1 cellular context compared by ENCODE assay signal in the genomic region with DNA sequence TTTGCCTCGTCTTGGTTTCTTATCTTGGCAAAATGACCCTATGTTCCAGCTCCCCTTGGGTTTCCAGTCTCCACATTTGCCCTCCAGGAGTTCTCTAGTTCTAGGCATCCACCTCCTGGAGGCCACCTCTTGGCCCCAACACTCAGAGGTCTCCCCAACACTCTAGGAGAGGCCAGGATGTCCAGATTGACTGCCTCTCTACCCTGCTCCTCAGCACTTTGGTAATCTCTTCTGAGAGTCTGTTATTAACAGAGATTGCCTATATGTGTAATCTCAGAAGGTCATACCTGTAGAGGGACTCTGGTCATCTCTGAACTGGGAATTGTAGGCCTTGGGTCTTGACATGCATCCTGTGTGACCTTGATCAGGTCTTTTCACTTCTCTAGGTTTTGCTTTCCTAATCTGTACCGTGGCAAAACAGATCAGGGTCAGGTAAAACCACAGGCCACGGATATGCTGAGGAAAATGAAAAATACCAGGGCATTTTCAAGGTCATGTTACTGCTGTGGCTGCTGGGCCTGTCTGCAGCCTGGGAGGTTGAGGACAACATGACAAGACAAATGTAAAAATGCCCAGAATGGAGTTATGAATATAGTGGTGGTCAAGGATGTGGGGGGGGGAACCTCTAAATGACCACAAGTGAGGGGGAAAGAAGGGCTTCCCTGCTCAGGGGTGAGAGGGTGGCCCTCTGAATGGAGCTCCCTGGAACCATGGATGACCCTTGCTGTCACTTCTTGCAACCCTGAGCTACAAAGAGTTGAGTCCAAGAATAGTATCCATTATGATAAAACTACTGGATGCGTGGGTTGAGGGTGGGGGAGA.
TF ChIP-seq lines count a peak whose summit lies in the region.

No MANE protein-coding gene starts in this region.

TF ChIP-seq in GM23338, 12 proteins besides CTCF, POLR2A, EP300 and RAD21 (continued from another document):
- TF ChIP-seq, protein P1, sequence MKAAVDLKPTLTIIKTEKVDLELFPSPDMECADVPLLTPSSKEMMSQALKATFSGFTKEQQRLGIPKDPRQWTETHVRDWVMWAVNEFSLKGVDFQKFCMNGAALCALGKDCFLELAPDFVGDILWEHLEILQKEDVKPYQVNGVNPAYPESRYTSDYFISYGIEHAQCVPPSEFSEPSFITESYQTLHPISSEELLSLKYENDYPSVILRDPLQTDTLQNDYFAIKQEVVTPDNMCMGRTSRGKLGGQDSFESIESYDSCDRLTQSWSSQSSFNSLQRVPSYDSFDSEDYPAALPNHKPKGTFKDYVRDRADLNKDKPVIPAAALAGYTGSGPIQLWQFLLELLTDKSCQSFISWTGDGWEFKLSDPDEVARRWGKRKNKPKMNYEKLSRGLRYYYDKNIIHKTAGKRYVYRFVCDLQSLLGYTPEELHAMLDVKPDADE (IDR thresholded peaks at IDR 0.05): no peak
- TF ChIP-seq, protein P2, sequence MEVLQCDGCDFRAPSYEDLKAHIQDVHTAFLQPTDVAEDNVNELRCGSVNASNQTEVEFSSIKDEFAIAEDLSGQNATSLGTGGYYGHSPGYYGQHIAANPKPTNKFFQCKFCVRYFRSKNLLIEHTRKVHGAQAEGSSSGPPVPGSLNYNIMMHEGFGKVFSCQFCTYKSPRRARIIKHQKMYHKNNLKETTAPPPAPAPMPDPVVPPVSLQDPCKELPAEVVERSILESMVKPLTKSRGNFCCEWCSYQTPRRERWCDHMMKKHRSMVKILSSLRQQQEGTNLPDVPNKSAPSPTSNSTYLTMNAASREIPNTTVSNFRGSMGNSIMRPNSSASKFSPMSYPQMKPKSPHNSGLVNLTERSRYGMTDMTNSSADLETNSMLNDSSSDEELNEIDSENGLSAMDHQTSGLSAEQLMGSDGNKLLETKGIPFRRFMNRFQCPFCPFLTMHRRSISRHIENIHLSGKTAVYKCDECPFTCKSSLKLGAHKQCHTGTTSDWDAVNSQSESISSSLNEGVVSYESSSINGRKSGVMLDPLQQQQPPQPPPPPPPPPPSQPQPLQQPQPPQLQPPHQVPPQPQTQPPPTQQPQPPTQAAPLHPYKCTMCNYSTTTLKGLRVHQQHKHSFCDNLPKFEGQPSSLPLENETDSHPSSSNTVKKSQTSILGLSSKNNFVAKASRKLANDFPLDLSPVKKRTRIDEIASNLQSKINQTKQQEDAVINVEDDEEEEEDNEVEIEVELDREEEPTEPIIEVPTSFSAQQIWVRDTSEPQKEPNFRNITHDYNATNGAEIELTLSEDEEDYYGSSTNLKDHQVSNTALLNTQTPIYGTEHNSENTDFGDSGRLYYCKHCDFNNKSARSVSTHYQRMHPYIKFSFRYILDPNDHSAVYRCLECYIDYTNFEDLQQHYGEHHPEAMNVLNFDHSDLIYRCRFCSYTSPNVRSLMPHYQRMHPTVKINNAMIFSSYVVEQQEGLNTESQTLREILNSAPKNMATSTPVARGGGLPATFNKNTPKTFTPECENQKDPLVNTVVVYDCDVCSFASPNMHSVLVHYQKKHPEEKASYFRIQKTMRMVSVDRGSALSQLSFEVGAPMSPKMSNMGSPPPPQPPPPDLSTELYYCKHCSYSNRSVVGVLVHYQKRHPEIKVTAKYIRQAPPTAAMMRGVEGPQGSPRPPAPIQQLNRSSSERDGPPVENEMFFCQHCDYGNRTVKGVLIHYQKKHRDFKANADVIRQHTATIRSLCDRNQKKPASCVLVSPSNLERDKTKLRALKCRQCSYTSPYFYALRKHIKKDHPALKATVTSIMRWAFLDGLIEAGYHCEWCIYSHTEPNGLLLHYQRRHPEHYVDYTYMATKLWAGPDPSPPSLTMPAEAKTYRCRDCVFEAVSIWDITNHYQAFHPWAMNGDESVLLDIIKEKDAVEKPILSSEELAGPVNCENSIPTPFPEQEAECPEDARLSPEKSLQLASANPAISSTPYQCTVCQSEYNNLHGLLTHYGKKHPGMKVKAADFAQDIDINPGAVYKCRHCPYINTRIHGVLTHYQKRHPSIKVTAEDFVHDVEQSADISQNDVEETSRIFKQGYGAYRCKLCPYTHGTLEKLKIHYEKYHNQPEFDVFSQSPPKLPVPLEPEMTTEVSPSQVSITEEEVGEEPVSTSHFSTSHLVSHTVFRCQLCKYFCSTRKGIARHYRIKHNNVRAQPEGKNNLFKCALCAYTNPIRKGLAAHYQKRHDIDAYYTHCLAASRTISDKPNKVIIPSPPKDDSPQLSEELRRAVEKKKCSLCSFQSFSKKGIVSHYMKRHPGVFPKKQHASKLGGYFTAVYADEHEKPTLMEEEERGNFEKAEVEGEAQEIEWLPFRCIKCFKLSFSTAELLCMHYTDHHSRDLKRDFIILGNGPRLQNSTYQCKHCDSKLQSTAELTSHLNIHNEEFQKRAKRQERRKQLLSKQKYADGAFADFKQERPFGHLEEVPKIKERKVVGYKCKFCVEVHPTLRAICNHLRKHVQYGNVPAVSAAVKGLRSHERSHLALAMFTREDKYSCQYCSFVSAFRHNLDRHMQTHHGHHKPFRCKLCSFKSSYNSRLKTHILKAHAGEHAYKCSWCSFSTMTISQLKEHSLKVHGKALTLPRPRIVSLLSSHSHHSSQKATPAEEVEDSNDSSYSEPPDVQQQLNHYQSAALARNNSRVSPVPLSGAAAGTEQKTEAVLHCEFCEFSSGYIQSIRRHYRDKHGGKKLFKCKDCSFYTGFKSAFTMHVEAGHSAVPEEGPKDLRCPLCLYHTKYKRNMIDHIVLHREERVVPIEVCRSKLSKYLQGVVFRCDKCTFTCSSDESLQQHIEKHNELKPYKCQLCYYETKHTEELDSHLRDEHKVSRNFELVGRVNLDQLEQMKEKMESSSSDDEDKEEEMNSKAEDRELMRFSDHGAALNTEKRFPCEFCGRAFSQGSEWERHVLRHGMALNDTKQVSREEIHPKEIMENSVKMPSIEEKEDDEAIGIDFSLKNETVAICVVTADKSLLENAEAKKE (CRISPR knock-in tag; IDR thresholded peaks at IDR 0.05): no peak
- no peak for TF ChIP-seq STAT1 (IDR thresholded peaks at IDR 0.05; ENCODE audit: unreplicated experiment)
- no peak for TF ChIP-seq ZNF114 (CRISPR knock-in tag; IDR thresholded peaks at IDR 0.05)
TF ChIP-seq in GM23338: peak in this region for 0.
